Comparison of ENCODE assay signal across 1 cellular context in the genomic region with DNA sequence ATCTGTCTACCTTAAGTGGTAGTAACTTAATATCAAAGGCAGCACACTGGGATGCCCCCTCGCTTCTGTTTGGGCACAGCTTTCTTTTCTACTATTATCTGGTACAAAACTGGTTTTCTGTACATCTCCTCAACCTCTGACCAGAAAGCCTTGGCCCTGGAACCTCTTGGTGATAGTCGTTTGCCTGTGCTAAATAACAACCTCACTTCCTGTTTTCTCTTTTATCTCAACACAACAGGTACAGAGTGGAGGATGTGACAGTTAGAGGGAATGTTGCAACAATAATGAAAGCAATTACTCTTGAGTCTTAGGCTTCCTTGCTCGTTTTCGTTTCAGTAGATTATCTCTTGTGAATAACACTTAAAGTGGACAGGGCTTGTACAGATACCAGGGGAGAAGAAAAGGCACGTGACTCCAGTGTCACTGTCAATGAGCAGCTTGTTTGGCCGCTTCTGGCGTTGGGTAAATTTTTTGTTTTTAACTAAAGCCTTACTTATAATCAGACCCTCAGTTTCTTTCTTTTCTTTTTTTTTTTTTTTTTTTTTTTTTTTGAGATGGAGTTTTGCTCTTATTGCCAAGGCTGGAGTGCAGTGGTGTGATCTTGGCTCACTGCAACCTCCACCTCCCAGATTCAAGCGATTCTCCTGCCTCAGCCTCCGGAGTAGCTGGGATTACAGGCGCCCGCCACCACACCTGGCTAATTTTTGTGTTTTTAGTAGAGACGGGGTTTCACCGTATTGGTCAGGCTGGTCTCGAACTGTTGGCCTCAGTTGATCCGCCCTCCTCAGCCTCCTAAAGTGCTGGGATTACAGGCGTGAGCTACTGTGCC.
TF ChIP-seq lines count a peak whose summit lies in the region.
"Not testable (repeated sequence)": the region's sequence is repeated elsewhere in the genome, so short reads cannot be mapped to it uniquely, and the experiment has no call there.

No MANE protein-coding gene starts in this region.

TF ChIP-seq in K562, 482 proteins besides CTCF, POLR2A, EP300 and RAD21 (continued from another document):
- TF ChIP-seq, protein P1, sequence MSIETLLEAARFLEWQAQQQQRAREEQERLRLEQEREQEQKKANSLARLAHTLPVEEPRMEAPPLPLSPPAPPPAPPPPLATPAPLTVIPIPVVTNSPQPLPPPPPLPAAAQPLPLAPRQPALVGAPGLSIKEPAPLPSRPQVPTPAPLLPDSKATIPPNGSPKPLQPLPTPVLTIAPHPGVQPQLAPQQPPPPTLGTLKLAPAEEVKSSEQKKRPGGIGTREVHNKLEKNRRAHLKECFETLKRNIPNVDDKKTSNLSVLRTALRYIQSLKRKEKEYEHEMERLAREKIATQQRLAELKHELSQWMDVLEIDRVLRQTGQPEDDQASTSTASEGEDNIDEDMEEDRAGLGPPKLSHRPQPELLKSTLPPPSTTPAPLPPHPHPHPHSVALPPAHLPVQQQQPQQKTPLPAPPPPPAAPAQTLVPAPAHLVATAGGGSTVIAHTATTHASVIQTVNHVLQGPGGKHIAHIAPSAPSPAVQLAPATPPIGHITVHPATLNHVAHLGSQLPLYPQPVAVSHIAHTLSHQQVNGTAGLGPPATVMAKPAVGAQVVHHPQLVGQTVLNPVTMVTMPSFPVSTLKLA (conservative IDR thresholded peaks at IDR 0.05): peak; percentile 67 to 82
- TF ChIP-seq SMARCA4 (IDR thresholded peaks at IDR 0.05): peak; percentile 97
- peak; percentile 99 for TF ChIP-seq CEBPB (tag; IDR thresholded peaks at IDR 0.05)
- TF ChIP-seq CREM (IDR thresholded peaks at IDR 0.05; ENCODE audit: low read depth): peak; percentile 82
- peak; percentile 46; the same call in 1 of the 2 replicates for TF ChIP-seq KHSRP (IDR thresholded peaks at IDR 0.05)
- TF ChIP-seq GATA2 (CRISPR knock-in tag; IDR thresholded peaks at IDR 0.05): peak; percentile 91
- 0 out of 2 replicates have a peak, but pooled peaks have one; percentile 45 for TF ChIP-seq DMBX1 (CRISPR knock-in tag; IDR thresholded peaks at IDR 0.05; ENCODE audit: borderline replicate concordance)
- TF ChIP-seq TBP (optimal IDR thresholded peaks at IDR 0.05; ENCODE audit: low read depth, low read length): peak; percentile 56
- TF ChIP-seq, protein P2, sequence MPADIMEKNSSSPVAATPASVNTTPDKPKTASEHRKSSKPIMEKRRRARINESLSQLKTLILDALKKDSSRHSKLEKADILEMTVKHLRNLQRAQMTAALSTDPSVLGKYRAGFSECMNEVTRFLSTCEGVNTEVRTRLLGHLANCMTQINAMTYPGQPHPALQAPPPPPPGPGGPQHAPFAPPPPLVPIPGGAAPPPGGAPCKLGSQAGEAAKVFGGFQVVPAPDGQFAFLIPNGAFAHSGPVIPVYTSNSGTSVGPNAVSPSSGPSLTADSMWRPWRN (IDR thresholded peaks at IDR 0.05; ENCODE audit: low read depth): peak; percentile 77
- TF ChIP-seq EGR1 (conservative IDR thresholded peaks at IDR 0.05): peak; percentile 53; the same call in 1 of the 2 replicates
- 0 out of 2 replicates have a peak, but pooled peaks have one; percentile 40 for TF ChIP-seq NR2C2 (CRISPR knock-in tag; IDR thresholded peaks at IDR 0.05)
- TF ChIP-seq NR2C2 (tag; IDR thresholded peaks at IDR 0.05): peak; percentile 53
- peak; percentile 98 for TF ChIP-seq SOX6 (IDR thresholded peaks at IDR 0.05)
- TF ChIP-seq NFIC (IDR thresholded peaks at IDR 0.05): peak; percentile 84
- TF ChIP-seq, protein P3, sequence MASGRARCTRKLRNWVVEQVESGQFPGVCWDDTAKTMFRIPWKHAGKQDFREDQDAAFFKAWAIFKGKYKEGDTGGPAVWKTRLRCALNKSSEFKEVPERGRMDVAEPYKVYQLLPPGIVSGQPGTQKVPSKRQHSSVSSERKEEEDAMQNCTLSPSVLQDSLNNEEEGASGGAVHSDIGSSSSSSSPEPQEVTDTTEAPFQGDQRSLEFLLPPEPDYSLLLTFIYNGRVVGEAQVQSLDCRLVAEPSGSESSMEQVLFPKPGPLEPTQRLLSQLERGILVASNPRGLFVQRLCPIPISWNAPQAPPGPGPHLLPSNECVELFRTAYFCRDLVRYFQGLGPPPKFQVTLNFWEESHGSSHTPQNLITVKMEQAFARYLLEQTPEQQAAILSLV (tag; IDR thresholded peaks at IDR 0.05): peak; percentile 68
- peak; percentile 39; the same call in 1 of the 2 replicates for TF ChIP-seq ADNP (tag; IDR thresholded peaks at IDR 0.05)
- TF ChIP-seq, protein P4, sequence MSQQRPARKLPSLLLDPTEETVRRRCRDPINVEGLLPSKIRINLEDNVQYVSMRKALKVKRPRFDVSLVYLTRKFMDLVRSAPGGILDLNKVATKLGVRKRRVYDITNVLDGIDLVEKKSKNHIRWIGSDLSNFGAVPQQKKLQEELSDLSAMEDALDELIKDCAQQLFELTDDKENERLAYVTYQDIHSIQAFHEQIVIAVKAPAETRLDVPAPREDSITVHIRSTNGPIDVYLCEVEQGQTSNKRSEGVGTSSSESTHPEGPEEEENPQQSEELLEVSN (IDR thresholded peaks at IDR 0.05; ENCODE audit: borderline replicate concordance in 1 of 2, extremely low read depth in 1 of 2, insufficient read depth in 1 of 2, insufficient read length in 1 of 2, low read depth in 1 of 2, low read length in 1 of 2, poor library complexity in 1 of 2, severe bottlenecking in 1 of 2): peak in 1 of 2 experiments; percentile 38
- peak; percentile 49; the same call in 1 of the 2 replicates for TF ChIP-seq BCOR (IDR thresholded peaks at IDR 0.05)
- peak; percentile 74 for TF ChIP-seq NR2C1 (IDR thresholded peaks at IDR 0.05)
- TF ChIP-seq NR2C1 (tag; IDR thresholded peaks at IDR 0.05): peak; percentile 67; the same call in 1 of the 2 replicates
- peak; percentile 64; the same call in 1 of the 2 replicates for TF ChIP-seq NFATC3 (IDR thresholded peaks at IDR 0.05)
- TF ChIP-seq TCF3 (CRISPR knock-in tag; IDR thresholded peaks at IDR 0.05): peak; percentile 98
- peak; percentile 97 for TF ChIP-seq LEF1 (IDR thresholded peaks at IDR 0.05)
- peak; percentile 83; the same call in 1 of the 2 replicates for TF ChIP-seq MBD2 (IDR thresholded peaks at IDR 0.05; ENCODE audit: borderline replicate concordance, low read depth)
- TF ChIP-seq NBN (IDR thresholded peaks at IDR 0.05; ENCODE audit: low read depth): peak; percentile 94
- TF ChIP-seq SMAD4 (CRISPR knock-in tag; conservative IDR thresholded peaks at IDR 0.05): peak; percentile 69
- peak; percentile 70 for TF ChIP-seq MYC (IDR thresholded peaks at IDR 0.05; ENCODE audit: low read depth, low read length)
- TF ChIP-seq MYC (CRISPR knock-in tag; IDR thresholded peaks at IDR 0.05; ENCODE audit: borderline replicate concordance, low read depth): not testable (repeated sequence)
- TF ChIP-seq, protein P5, sequence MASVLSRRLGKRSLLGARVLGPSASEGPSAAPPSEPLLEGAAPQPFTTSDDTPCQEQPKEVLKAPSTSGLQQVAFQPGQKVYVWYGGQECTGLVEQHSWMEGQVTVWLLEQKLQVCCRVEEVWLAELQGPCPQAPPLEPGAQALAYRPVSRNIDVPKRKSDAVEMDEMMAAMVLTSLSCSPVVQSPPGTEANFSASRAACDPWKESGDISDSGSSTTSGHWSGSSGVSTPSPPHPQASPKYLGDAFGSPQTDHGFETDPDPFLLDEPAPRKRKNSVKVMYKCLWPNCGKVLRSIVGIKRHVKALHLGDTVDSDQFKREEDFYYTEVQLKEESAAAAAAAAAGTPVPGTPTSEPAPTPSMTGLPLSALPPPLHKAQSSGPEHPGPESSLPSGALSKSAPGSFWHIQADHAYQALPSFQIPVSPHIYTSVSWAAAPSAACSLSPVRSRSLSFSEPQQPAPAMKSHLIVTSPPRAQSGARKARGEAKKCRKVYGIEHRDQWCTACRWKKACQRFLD (CRISPR knock-in tag; IDR thresholded peaks at IDR 0.05): peak; percentile 85
- peak; percentile 88; the same call in 1 of the 2 replicates for TF ChIP-seq CC2D1A (IDR thresholded peaks at IDR 0.05)
- 0 out of 2 replicates have a peak, but pooled peaks have one; percentile 74 for TF ChIP-seq SMARCA5 (IDR thresholded peaks at IDR 0.05)
- peak; percentile 88 for TF ChIP-seq JUND (IDR thresholded peaks at IDR 0.05; ENCODE audit: borderline replicate concordance, low read depth, low read length)
- peak; percentile 73; the same call in 1 of the 3 replicates for TF ChIP-seq JUND (tag; IDR thresholded peaks at IDR 0.05; ENCODE audit: borderline replicate concordance, low read depth, low read length)
- TF ChIP-seq ZNF589 (CRISPR knock-in tag; IDR thresholded peaks at IDR 0.05; ENCODE audit: low read depth): peak; percentile 90; the same call in 1 of the 2 replicates
- peak; percentile 90 for TF ChIP-seq SMARCE1 (IDR thresholded peaks at IDR 0.05)
- peak; percentile 98 for TF ChIP-seq ARID1B (IDR thresholded peaks at IDR 0.05)
- TF ChIP-seq ZNF311 (CRISPR knock-in tag; IDR thresholded peaks at IDR 0.05): 0 out of 2 replicates have a peak, but pooled peaks have one; percentile 1
- TF ChIP-seq FOXK2 (conservative IDR thresholded peaks at IDR 0.05 in 1 of 2, IDR thresholded peaks at IDR 0.05 in 1 of 2; ENCODE audit: low read depth in 2 of 2): peak; percentile 67 to 77
- TF ChIP-seq FOSL1 (tag; conservative IDR thresholded peaks at IDR 0.05): peak; percentile 83
- TF ChIP-seq ZNF586 (CRISPR knock-in tag; conservative IDR thresholded peaks at IDR 0.05): peak; percentile 81
- TF ChIP-seq ZNF175 (CRISPR knock-in tag; IDR thresholded peaks at IDR 0.05; ENCODE audit: low read depth): peak; percentile 91
- TF ChIP-seq, protein P6, sequence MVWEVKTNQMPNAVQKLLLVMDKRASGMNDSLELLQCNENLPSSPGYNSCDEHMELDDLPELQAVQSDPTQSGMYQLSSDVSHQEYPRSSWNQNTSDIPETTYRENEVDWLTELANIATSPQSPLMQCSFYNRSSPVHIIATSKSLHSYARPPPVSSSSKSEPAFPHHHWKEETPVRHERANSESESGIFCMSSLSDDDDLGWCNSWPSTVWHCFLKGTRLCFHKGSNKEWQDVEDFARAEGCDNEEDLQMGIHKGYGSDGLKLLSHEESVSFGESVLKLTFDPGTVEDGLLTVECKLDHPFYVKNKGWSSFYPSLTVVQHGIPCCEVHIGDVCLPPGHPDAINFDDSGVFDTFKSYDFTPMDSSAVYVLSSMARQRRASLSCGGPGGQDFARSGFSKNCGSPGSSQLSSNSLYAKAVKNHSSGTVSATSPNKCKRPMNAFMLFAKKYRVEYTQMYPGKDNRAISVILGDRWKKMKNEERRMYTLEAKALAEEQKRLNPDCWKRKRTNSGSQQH (CRISPR knock-in tag; IDR thresholded peaks at IDR 0.05): 0 out of 2 replicates have a peak, but pooled peaks have one; percentile 66
- TF ChIP-seq ZNF766 (CRISPR knock-in tag; conservative IDR thresholded peaks at IDR 0.05): peak; percentile 74
- TF ChIP-seq, protein P7, sequence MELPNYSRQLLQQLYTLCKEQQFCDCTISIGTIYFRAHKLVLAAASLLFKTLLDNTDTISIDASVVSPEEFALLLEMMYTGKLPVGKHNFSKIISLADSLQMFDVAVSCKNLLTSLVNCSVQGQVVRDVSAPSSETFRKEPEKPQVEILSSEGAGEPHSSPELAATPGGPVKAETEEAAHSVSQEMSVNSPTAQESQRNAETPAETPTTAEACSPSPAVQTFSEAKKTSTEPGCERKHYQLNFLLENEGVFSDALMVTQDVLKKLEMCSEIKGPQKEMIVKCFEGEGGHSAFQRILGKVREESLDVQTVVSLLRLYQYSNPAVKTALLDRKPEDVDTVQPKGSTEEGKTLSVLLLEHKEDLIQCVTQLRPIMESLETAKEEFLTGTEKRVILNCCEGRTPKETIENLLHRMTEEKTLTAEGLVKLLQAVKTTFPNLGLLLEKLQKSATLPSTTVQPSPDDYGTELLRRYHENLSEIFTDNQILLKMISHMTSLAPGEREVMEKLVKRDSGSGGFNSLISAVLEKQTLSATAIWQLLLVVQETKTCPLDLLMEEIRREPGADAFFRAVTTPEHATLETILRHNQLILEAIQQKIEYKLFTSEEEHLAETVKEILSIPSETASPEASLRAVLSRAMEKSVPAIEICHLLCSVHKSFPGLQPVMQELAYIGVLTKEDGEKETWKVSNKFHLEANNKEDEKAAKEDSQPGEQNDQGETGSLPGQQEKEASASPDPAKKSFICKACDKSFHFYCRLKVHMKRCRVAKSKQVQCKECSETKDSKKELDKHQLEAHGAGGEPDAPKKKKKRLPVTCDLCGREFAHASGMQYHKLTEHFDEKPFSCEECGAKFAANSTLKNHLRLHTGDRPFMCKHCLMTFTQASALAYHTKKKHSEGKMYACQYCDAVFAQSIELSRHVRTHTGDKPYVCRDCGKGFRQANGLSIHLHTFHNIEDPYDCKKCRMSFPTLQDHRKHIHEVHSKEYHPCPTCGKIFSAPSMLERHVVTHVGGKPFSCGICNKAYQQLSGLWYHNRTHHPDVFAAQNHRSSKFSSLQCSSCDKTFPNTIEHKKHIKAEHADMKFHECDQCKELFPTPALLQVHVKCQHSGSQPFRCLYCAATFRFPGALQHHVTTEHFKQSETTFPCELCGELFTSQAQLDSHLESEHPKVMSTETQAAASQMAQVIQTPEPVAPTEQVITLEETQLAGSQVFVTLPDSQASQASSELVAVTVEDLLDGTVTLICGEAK (IDR thresholded peaks at IDR 0.05): peak; percentile 57
- TF ChIP-seq, protein P7 (CRISPR knock-in tag; IDR thresholded peaks at IDR 0.05): not testable (repeated sequence)
- TF ChIP-seq CCNT2 (IDR thresholded peaks at IDR 0.05; ENCODE audit: borderline replicate concordance, extremely low read depth, insufficient read length, low read depth, low read length): peak; percentile 71
